ENCODE assay signal across 8 cellular contexts in the genomic region with DNA sequence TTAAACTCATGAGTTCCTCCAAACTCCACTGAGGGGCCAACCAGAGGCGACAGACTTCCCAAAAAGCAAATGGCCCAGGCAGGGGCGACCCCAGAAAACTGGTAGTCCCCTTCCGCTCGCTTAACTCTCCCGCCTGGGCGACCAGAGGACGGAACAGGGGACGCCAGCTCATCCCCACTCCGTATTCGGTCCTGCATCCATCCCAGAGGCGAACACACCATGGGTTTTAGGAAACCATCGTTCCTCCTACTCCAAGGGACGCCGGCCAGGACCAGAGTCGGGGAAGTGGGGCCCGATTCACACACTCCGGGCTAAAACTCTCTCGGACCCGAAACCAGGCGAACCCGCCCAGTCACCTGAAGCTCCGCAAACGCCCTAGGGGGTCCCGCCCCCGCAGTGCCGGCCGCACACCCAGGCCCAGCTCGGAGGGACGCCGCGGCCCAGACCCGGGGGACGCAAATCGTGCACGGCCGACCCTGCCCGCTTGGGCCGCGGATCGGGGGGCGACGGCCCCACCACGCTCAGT. TPM values are rescaled to one million over a fixed set of nuclear protein-coding genes. Genes with fewer than 3 reads are reported as not detected.
DNase-seq lines count a peak whose midpoint lies in the region; ATAC-seq and TF ChIP-seq lines count a peak whose summit lies in the region.

No MANE protein-coding gene starts in this region.

- H3K27ac ChIP-seq in OCI-LY7 (ENCODE audit: low read depth, low read length, poor library complexity, severe bottlenecking) (peak overlapping the region; percentile 69), heart right ventricle (peak overlapping the region; percentile 42 to 93 (median 80))

- peak overlapping the region; percentile 86 for H3K27ac Mint-ChIP-seq in activated naive CD8-positive, alpha-beta T cell treated with anti-CD3 and anti-CD28 coated beads, Interleukin-2, amount 10 ng/mL, durations not matched to agents 7 days and 5 days

- peak overlapping the region; percentile 89 for H3K4me2 ChIP-seq in OCI-LY7 (ENCODE audit: low read length)

- BruUV-seq in OCI-LY7 (replicated peaks; lab: Mats Ljungman, UMichigan) = no TSS peak

- H3K4me3 Mint-ChIP-seq in activated naive CD8-positive, alpha-beta T cell treated with anti-CD3 and anti-CD28 coated beads, Interleukin-2, amount 10 ng/mL, durations not matched to agents 7 days and 5 days = peak overlapping the region; percentile 97

- H2AFZ ChIP-seq in OCI-LY7 (ENCODE audit: low read length) = peak overlapping the region; percentile 72

- H3K27me3 ChIP-seq in heart right ventricle = no peaks in the 10 kb centered on the region

- H3K4me1 ChIP-seq in OCI-LY7 (ENCODE audit: insufficient read depth, low read length, poor library complexity, severe bottlenecking) (peaks cover 45% of the 10 kb centered on the region), heart right ventricle (peaks cover 0 to 32% (median 16%) of the 10 kb centered on the region in 9 donors)

- CTCF ChIA-PET in OCI-LY7 (lab: Charles Lee; ENCODE audit: unreplicated experiment) = no interaction called here

- DNase-seq in NK-92 treated with Interleukin-12 subunit alpha and Interleukin-12 subunit beta, amount 100 ng/mL, for 24 hours (lab: John Stamatoyannopoulos, UW) = peak; percentile 10
- DNase-seq in NK-92 (lab: John Stamatoyannopoulos, UW; ENCODE audit: unreplicated experiment) = no peak
- DNase-seq in OCI-LY7 (ENCODE audit: low spot score) = peak; percentile 59
- DNase-seq in activated naive CD8-positive, alpha-beta T cell treated with anti-CD3 and anti-CD28 coated beads, Interleukin-2, amount 10 ng/mL, durations not matched to agents 7 days and 5 days = no peak
- DNase-seq in heart right ventricle = peak; percentile 9 to 26
- DNase-seq in posterior vena cava (ENCODE audit: low spot score) = peak; percentile 81
- no peak for DNase-seq in dedifferentiated amniotic fluid mesenchymal stem cell (ENCODE audit: extremely low spot score)

- TF ChIP-seq CTCF in OCI-LY7 (conservative IDR thresholded peaks at IDR 0.05; ENCODE audit: low read length) (no peak), heart right ventricle (IDR thresholded peaks at IDR 0.05) (no peak)

- H3K4me3 ChIP-seq in OCI-LY7 (ENCODE audit: low read depth, low read length, poor library complexity, severe bottlenecking) = peak overlapping the region; percentile 91
- peak overlapping the region; percentile 77 to 97 (median 84) for H3K4me3 ChIP-seq in heart right ventricle

- peaks cover 63% of the 10 kb centered on the region for H3K79me2 ChIP-seq in OCI-LY7 (ENCODE audit: insufficient read depth, low read depth, low read length)

- H3K9me2 ChIP-seq in OCI-LY7 (ENCODE audit: insufficient read depth, low read length) = no peaks in the 10 kb centered on the region

- H4K20me1 ChIP-seq in OCI-LY7 (ENCODE audit: insufficient read depth, low read length) = peaks cover 39% of the 10 kb centered on the region

- POLR2A ChIA-PET in OCI-LY7 (lab: Charles Lee) = interaction anchor here (0.7 to 3.9 kb wide), 7 partner anchors 10 to 531 kb away, joined by 3 to 15 read pairs (median 5); partner anchors contain the start of genes MSANTD3 and NR4A3
- POLR2A ChIA-PET in activated naive CD8-positive, alpha-beta T cell treated with anti-CD3 and anti-CD28 coated beads, Interleukin-2, amount 10 ng/mL, durations not matched to agents 7 days and 5 days (lab: Charles Lee) = interaction anchor here (0.8 to 2.6 kb wide), 8 partner anchors 10 to 1181 kb away, joined by 3 to 10 read pairs (median 4); partner anchors contain the start of genes ERP44, INVS, MRPL50 and MSANTD3

- peaks cover 36% of the 10 kb centered on the region for H3K4me1 Mint-ChIP-seq in activated naive CD8-positive, alpha-beta T cell treated with anti-CD3 and anti-CD28 coated beads, Interleukin-2, amount 10 ng/mL, durations not matched to agents 7 days and 5 days

- WGBS in heart right ventricle, 2 donors = 0% methylated on average over 43 of the region's 43 CpGs

- no peaks in the 10 kb centered on the region for H3K27me3 Mint-ChIP-seq in activated naive CD8-positive, alpha-beta T cell treated with anti-CD3 and anti-CD28 coated beads, Interleukin-2, amount 10 ng/mL, durations not matched to agents 7 days and 5 days

- H3K9me3 ChIP-seq in OCI-LY7 (ENCODE audit: low read length) (peaks cover 25% of the 10 kb centered on the region), heart right ventricle (peaks cover 0 to 5% (median 0%) of the 10 kb centered on the region in 11 donors)

- peaks cover 37% of the 10 kb centered on the region for H3K36me3 ChIP-seq in OCI-LY7 (ENCODE audit: insufficient read depth, low read length)
- peaks cover 0 to 6% (median 0%) of the 10 kb centered on the region in 9 donors for H3K36me3 ChIP-seq in heart right ventricle

- H3K9me3 Mint-ChIP-seq in activated naive CD8-positive, alpha-beta T cell treated with anti-CD3 and anti-CD28 coated beads, Interleukin-2, amount 10 ng/mL, durations not matched to agents 7 days and 5 days = peaks cover 18% of the 10 kb centered on the region

- H3K36me3 Mint-ChIP-seq in activated naive CD8-positive, alpha-beta T cell treated with anti-CD3 and anti-CD28 coated beads, Interleukin-2, amount 10 ng/mL, durations not matched to agents 7 days and 5 days = peaks cover 19% of the 10 kb centered on the region

- intact Hi-C loops in OCI-LY7 (cut with micrococcal nuclease; ENCODE audit: unreplicated experiment) (loop anchor here (2.0 to 5.0 kb wide), 3 partner anchors 59 to 1130 kb away; partner anchors contain the start of genes ALG2, MSANTD3 and SEC61B), heart right ventricle (cut with DNase I) (loop anchor here in 5 of 10 donors (5.0 to 10.0 kb wide), 4 partner anchors 73 to 245 kb away; partner anchors contain the start of gene MSANTD3 (in 5 of the 5)), posterior vena cava (cut with DNase I) (loop anchor here in 1 of 2 donors (5.0 kb wide), 1 partner anchor 75 kb away; the partner anchor contains the start of gene MSANTD3)

- ATAC-seq in HG02884 (IDR thresholded peaks at IDR 0.05; ENCODE audit: unreplicated experiment) = peak; percentile 35
- peak; percentile 34 for ATAC-seq in activated naive CD8-positive, alpha-beta T cell treated with anti-CD3 and anti-CD28 coated beads, Interleukin-2, amount 10 ng/mL, durations not matched to agents 7 days and 5 days (ENCODE audit: low read depth)
- peak; percentile 35 to 86 (median 54) for ATAC-seq in heart right ventricle

RNA-seq across cellular contexts. Expression of gene TEX10, which starts 0.5 kb away (rescaled TPM):
- 39.2 and 43.9 TPM in 2 replicates for total RNA-seq in OCI-LY7 (2014; rRNA removed; shearing (Covaris generic))
- total RNA-seq in OCI-LY7 (2022) (38.4 and 44.9 TPM in 2 replicates), heart right ventricle (10 to 100 TPM in 2 of 10 donors, 1 to 10 TPM in 8; 7.1 to 10.3 (median 9.2) TPM), posterior vena cava (10 to 100 TPM in 1 of 2 donors, 1 to 10 TPM in 1; 9.9 to 11.2 TPM)
- total RNA-seq in activated naive CD8-positive, alpha-beta T cell treated with anti-CD3 and anti-CD28 coated beads, Interleukin-2, amount 10 ng/mL, durations not matched to agents 7 days and 5 days = 10 to 100 TPM; 18.6 to 19.8 TPM
- polyA plus RNA-seq in heart right ventricle = 1 to 10 TPM; 2.9 to 6.0 TPM

Comparison
In these comparisons a context has a peak if more than half of its experiments do, and no peak if none do; other contexts are left out.
1. DNase-seq: peak in NK-92 treated with Interleukin-12 subunit alpha and Interleukin-12 subunit beta, amount 100 ng/mL, for 24 hours (single experiment), OCI-LY7 (single experiment), heart right ventricle (2 of 2) and posterior vena cava (single experiment); none in NK-92 (single experiment), activated naive CD8-positive, alpha-beta T cell treated with anti-CD3 and anti-CD28 coated beads, Interleukin-2, amount 10 ng/mL, durations not matched to agents 7 days and 5 days (single experiment) and dedifferentiated amniotic fluid mesenchymal stem cell (single experiment).
2. Peak in every context shown above with its lines, with median percentiles within 50 percentile points of each other: ATAC-seq.